9 cellular contexts compared by ENCODE assay signal in the genomic region with DNA sequence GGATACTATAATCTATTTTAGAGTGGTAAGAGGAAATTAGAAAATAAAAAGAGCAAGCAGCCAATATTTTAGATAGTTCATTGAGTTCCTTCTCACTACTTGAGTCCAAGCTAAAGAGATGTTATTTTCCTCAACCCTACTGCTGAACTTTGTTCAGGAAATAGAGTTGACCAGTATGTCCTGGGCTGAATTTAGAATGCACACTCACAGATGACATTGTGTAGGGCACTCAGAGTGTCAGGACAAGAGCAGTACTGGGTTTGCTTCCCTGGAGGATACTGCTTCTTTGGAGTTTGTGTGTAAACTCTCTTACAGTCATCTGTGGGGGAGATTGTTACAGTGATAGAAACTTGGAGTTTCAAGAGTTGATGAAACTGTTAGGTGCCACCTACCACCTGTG.
"Had no signal": no experiment of that assay in that cellular context is flagged by ENCODE, and none has a peak within 500 bp of the region (broad histone marks: within the 10 kb centered on the region; RNA-seq: fewer than 3 reads in every experiment).

No MANE protein-coding gene starts in this region.

- H3K4me2 ChIP-seq: GM23338 had no signal

- H3K9me3 ChIP-seq: HAP-1 had no signal

- H3K4me3 ChIP-seq: GM23248, GM23338, HAP-1 had no signal

- DNase-seq: GM23248, GOT3, H7, H9, HCEC 1CT, HFFc6 had no signal

- H3K4me1 ChIP-seq: HAP-1 had no signal

- H2AFZ ChIP-seq: GM23248, GM23338 had no signal

- H3K36me3 ChIP-seq: HAP-1 had no signal

- H3K9ac ChIP-seq: GM23248 had no signal

- ATAC-seq: GM23338, HCT116 had no signal

- H3K27ac ChIP-seq: GM23248 had no signal
